In the genomic region with DNA sequence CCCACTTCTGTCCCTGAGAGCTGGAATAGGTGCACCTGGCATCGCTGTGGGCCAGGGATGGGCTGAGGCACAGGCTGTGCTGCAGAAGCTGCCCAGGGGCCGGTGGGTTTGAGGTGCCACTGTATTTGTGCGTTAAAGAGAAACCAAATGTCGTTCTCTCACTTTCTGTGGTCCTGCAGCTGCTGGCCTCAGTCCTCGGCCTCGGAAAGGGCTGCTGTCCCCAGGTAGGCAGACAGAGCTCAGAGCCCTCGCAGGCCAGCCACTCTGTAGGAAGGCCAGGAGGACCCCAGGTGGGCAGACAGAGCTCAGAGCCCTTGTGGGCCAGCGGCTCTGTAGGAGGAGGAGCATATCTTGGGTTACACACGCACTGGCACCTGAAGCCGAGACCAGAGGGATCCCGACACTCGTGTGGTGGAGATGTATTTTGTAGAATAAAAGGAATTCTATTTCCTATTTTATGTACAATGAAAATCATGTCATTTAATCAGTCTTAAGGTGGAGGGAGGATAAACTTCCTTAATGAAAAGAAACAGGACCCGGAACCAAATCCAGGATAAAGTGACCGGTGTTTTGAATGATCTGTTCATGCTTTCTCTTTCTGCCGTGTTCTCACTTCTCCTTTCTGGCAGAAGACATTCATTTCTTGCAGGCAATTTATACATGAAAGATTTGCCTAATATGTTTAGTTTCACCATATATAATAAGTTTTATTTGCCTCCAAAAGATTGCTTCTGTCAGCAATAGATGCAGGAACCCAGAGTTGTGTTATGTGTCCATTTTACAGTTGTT, we compare ENCODE assay signal across 8 cellular contexts. TPM values are rescaled to one million over a fixed set of nuclear protein-coding genes. Genes with fewer than 3 reads are reported as not detected.
DNase-seq lines count a peak whose midpoint lies in the region; ATAC-seq and TF ChIP-seq lines count a peak whose summit lies in the region.

No MANE protein-coding gene starts in this region.

- no peak for TF ChIP-seq CTCF in GM12865 (IDR thresholded peaks at IDR 0.05; ENCODE audit: insufficient read depth, low read depth, low read length, missing control alignments)
- TF ChIP-seq CTCF in RWPE2 (IDR thresholded peaks at IDR 0.05; ENCODE audit: poor library complexity, severe bottlenecking): no peak
- TF ChIP-seq CTCF in SK-N-SH (IDR thresholded peaks at IDR 0.05): no peak

- 88% methylated on average over 14 of the region's 15 CpGs for WGBS in SK-N-SH (ENCODE audit: low lambda C conversion rate)

- no peak for TF ChIP-seq EP300 in SK-N-SH (IDR thresholded peaks at IDR 0.05; ENCODE audit: borderline replicate concordance in 1 of 2, low read depth in 1 of 2, low read length in 1 of 2)

- H3K4me1 ChIP-seq in RWPE2 (ENCODE audit: insufficient read depth, poor library complexity, severe bottlenecking) (peaks cover 19% of the 10 kb centered on the region), SK-N-SH (ENCODE audit: control insufficient read depth in 1 of 2, insufficient read depth in 2 of 2, low read depth in 1 of 2, low read length in 1 of 2) (peaks cover 0 to 4% of the 10 kb centered on the region in 2 experiments; a peak in 1 of 4 replicates)

- H3K9me2 ChIP-seq in SK-N-SH: no peaks in the 10 kb centered on the region

- peak overlapping the region; percentile 97 for H3K27ac ChIP-seq in RWPE2 (ENCODE audit: poor library complexity, severe bottlenecking)
- H3K27ac ChIP-seq in SK-N-SH (ENCODE audit: low read depth in 2 of 2, low read length in 1 of 2): no peak overlapping the region

- H4K20me1 ChIP-seq in SK-N-SH (ENCODE audit: insufficient read depth): no peaks in the 10 kb centered on the region

- peaks cover 6% of the 10 kb centered on the region; the same call in 1 of the 2 replicates for H3K36me3 ChIP-seq in RWPE2 (ENCODE audit: low read depth)
- no peaks in the 10 kb centered on the region for H3K36me3 ChIP-seq in SK-N-SH (replicated peaks in 1 of 2; ENCODE audit: control insufficient read depth in 1 of 2, insufficient read depth in 2 of 2, low read length in 1 of 2)

- ATAC-seq in HG02623 (IDR thresholded peaks at IDR 0.05; ENCODE audit: unreplicated experiment) (peak; percentile 52), RWPE2 (ENCODE audit: low read depth) (no peak)

- H3K9ac ChIP-seq in SK-N-SH: no peak overlapping the region

- CTCF ChIA-PET in SK-N-SH (lab: Yijun Ruan, JAX): interaction anchor here (3.0 kb wide), 1 partner anchor 41 kb away, joined by 10 read pairs; no protein-coding TSS in a partner anchor

- POLR2A ChIA-PET in SK-N-SH (lab: Yijun Ruan, JAX): no interaction called here

- H3K4me3 ChIP-seq in GM12865 (ENCODE audit: low read depth, low read length) (peak overlapping the region; percentile 52), RWPE2 (ENCODE audit: severe bottlenecking) (peak overlapping the region; percentile 25), SK-N-SH (ENCODE audit: low read depth in 2 of 2, low read length in 1 of 2) (no peak overlapping the region)

- H3F3A ChIP-seq in SK-N-SH (replicated peaks; ENCODE audit: insufficient read depth): no peaks in the 10 kb centered on the region

- DNase-seq in GM12865 (ENCODE audit: low read depth) (peak; percentile 70), RWPE2 (ENCODE audit: low spot score) (no peak), medulla oblongata (ENCODE audit: extremely low spot score) (peak; percentile 54), hippocampal formation (lab: John Stamatoyannopoulos, UW) (no peak), SK-N-SH (no peak), AG20443 (ENCODE audit: low spot score) (no peak), GOT3 (lab: John Stamatoyannopoulos, UW) (no peak)

- no peak overlapping the region for H3K4me2 ChIP-seq in SK-N-SH

- no peaks in the 10 kb centered on the region for H3K79me2 ChIP-seq in SK-N-SH (ENCODE audit: insufficient read depth)

- no peak for TF ChIP-seq RAD21 in SK-N-SH (IDR thresholded peaks at IDR 0.05; ENCODE audit: low read length)

- H3K27me3 ChIP-seq in RWPE2 (ENCODE audit: insufficient read depth, poor library complexity, severe bottlenecking) (no peaks in the 10 kb centered on the region), SK-N-SH (ENCODE audit: insufficient read depth) (no peaks in the 10 kb centered on the region)

- H2AFZ ChIP-seq in SK-N-SH (ENCODE audit: low read depth): no peak overlapping the region

- H3K9me3 ChIP-seq in RWPE2 (ENCODE audit: severe bottlenecking) (no peaks in the 10 kb centered on the region), SK-N-SH (no peaks in the 10 kb centered on the region)

TF ChIP-seq in SK-N-SH, 30 proteins besides CTCF, POLR2A, EP300 and RAD21:
- TF ChIP-seq CHD2 (IDR thresholded peaks at IDR 0.05; ENCODE audit: low read length, partially characterized antibody): no peak
- TF ChIP-seq, protein P1, sequence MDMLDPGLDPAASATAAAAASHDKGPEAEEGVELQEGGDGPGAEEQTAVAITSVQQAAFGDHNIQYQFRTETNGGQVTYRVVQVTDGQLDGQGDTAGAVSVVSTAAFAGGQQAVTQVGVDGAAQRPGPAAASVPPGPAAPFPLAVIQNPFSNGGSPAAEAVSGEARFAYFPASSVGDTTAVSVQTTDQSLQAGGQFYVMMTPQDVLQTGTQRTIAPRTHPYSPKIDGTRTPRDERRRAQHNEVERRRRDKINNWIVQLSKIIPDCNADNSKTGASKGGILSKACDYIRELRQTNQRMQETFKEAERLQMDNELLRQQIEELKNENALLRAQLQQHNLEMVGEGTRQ (IDR thresholded peaks at IDR 0.05; ENCODE audit: borderline replicate concordance, low read depth, low read length): no peak
- TF ChIP-seq, protein P2, sequence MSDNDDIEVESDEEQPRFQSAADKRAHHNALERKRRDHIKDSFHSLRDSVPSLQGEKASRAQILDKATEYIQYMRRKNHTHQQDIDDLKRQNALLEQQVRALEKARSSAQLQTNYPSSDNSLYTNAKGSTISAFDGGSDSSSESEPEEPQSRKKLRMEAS (IDR thresholded peaks at IDR 0.05; ENCODE audit: low read depth): no peak
- TF ChIP-seq GABPA (IDR thresholded peaks at IDR 0.05; ENCODE audit: low read depth): no peak
- TF ChIP-seq FOXM1 (IDR thresholded peaks at IDR 0.05; ENCODE audit: low read depth): no peak
- TF ChIP-seq MXI1 (IDR thresholded peaks at IDR 0.05; ENCODE audit: low read depth, low read length): no peak
- TF ChIP-seq FOSL2 (IDR thresholded peaks at IDR 0.05; ENCODE audit: borderline replicate concordance, low read depth): no peak
- no peak for TF ChIP-seq JUND (IDR thresholded peaks at IDR 0.05)
- TF ChIP-seq RXRA (IDR thresholded peaks at IDR 0.05; ENCODE audit: borderline replicate concordance, low read depth): no peak
- TF ChIP-seq, protein P3, sequence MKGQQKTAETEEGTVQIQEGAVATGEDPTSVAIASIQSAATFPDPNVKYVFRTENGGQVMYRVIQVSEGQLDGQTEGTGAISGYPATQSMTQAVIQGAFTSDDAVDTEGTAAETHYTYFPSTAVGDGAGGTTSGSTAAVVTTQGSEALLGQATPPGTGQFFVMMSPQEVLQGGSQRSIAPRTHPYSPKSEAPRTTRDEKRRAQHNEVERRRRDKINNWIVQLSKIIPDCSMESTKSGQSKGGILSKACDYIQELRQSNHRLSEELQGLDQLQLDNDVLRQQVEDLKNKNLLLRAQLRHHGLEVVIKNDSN (IDR thresholded peaks at IDR 0.05; ENCODE audit: borderline replicate concordance, low read depth): no peak
- TF ChIP-seq, protein P4, sequence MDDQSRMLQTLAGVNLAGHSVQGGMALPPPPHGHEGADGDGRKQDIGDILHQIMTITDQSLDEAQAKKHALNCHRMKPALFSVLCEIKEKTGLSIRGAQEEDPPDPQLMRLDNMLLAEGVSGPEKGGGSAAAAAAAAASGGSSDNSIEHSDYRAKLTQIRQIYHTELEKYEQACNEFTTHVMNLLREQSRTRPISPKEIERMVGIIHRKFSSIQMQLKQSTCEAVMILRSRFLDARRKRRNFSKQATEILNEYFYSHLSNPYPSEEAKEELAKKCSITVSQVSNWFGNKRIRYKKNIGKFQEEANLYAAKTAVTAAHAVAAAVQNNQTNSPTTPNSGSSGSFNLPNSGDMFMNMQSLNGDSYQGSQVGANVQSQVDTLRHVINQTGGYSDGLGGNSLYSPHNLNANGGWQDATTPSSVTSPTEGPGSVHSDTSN (IDR thresholded peaks at IDR 0.05): no peak
- TF ChIP-seq GATA2 (CRISPR knock-in tag; IDR thresholded peaks at IDR 0.05): no peak
- TF ChIP-seq POLR2AphosphoS5 (IDR thresholded peaks at IDR 0.05; ENCODE audit: low read depth, low read length): no peak
- no peak for TF ChIP-seq RCOR1 (IDR thresholded peaks at IDR 0.05; ENCODE audit: low read length)
- TF ChIP-seq, protein P5, sequence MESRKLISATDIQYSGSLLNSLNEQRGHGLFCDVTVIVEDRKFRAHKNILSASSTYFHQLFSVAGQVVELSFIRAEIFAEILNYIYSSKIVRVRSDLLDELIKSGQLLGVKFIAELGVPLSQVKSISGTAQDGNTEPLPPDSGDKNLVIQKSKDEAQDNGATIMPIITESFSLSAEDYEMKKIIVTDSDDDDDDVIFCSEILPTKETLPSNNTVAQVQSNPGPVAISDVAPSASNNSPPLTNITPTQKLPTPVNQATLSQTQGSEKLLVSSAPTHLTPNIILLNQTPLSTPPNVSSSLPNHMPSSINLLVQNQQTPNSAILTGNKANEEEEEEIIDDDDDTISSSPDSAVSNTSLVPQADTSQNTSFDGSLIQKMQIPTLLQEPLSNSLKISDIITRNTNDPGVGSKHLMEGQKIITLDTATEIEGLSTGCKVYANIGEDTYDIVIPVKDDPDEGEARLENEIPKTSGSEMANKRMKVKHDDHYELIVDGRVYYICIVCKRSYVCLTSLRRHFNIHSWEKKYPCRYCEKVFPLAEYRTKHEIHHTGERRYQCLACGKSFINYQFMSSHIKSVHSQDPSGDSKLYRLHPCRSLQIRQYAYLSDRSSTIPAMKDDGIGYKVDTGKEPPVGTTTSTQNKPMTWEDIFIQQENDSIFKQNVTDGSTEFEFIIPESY (IDR thresholded peaks at IDR 0.05; ENCODE audit: borderline replicate concordance, low read depth): no peak
- TF ChIP-seq, protein P6, sequence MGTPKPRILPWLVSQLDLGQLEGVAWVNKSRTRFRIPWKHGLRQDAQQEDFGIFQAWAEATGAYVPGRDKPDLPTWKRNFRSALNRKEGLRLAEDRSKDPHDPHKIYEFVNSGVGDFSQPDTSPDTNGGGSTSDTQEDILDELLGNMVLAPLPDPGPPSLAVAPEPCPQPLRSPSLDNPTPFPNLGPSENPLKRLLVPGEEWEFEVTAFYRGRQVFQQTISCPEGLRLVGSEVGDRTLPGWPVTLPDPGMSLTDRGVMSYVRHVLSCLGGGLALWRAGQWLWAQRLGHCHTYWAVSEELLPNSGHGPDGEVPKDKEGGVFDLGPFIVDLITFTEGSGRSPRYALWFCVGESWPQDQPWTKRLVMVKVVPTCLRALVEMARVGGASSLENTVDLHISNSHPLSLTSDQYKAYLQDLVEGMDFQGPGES (IDR thresholded peaks at IDR 0.05; ENCODE audit: low read depth, low read length): no peak
- TF ChIP-seq SIN3A (IDR thresholded peaks at IDR 0.05; ENCODE audit: borderline replicate concordance, low read depth, low read length): no peak
- no peak for TF ChIP-seq FOXJ3 (CRISPR knock-in tag; IDR thresholded peaks at IDR 0.05)
- TF ChIP-seq TCF12 (IDR thresholded peaks at IDR 0.05): no peak

RNA-seq across cellular contexts. Expression of a gene that starts 54.4 kb away (rescaled TPM):
- polyA plus RNA-seq in SK-N-SH (2012; rRNA removed): 0.37 and 0.43 TPM in 2 replicates
- polyA plus RNA-seq in SK-N-SH (2012; cell fraction: cytosol; rRNA removed): 0.03 and 0.04 TPM in 2 replicates
- polyA plus RNA-seq in SK-N-SH (2012; cell fraction: nucleus; rRNA removed): 4.3 and 4.4 TPM in 2 replicates

Comparison
In these comparisons a context has a peak if more than half of its experiments do, and no peak if none do; other contexts are left out.
1. DNase-seq: peak in GM12865 (single experiment) and medulla oblongata (single experiment); none in RWPE2 (single experiment), hippocampal formation (0 of 2), SK-N-SH (single experiment), AG20443 (single experiment) and GOT3 (single experiment).
2. H3K4me3 ChIP-seq: peak in GM12865 (single experiment) and RWPE2 (single experiment); none in SK-N-SH (0 of 2).